In the genomic region with DNA sequence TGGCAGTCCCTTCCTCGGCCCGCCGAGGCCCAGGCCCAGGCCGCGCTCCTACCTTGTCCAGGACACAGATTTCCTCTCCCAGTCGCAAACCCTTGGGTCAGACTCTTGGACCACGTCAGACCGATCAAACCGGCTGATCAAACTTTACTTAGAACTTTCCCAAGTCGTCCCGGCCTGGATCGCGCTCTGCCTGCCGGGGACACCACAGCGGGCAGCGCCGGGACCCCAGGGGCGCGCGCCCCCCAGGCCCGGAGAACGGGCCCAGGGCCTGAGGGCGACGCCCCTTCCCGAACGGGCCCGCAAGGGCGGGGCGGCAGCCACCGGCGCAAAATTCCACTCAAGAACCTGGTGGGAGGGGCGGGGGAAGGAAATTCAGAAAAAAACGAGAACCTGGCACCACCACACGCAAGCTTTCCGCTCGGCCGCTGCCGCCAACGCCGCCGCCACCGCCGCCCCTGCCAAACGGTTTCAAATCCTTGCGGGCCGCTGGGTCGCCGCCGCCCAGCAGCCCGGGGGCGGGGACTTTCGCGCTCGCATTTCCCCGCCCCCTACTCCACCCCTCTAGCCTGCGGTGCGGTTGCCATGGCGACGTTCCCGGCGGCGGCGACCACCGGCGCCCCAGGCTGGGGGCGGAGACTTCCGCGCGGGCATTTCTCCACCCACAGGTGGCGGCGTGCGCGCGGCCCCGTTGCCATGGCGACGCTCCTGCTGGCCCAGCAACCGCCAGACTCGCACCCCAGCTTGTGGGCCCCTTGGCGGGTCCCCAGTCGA, we compare ENCODE assay signal across 8 cellular contexts. TPM values are rescaled to one million over a fixed set of nuclear protein-coding genes. Genes with fewer than 3 reads are reported as not detected.
DNase-seq lines count a peak whose midpoint lies in the region; ATAC-seq and TF ChIP-seq lines count a peak whose summit lies in the region.

TSS of gene CEP112 (minus strand) at position 527 of the 771 bp plus-strand sequence.

- TF ChIP-seq CTCF in GM13976 (IDR thresholded peaks at IDR 0.05; ENCODE audit: borderline replicate concordance, control extremely low read depth, extremely low read depth, insufficient read depth, missing control alignments) (no peak), colonic mucosa (IDR thresholded peaks at IDR 0.05) (no peak)

- H3K36me3 ChIP-seq in colonic mucosa, result no peaks in the 10 kb centered on the region

- H3K4me3 ChIP-seq in colonic mucosa, result peak within 1 kb of the TSS; percentile 90

- ATAC-seq in HG03108 (IDR thresholded peaks at IDR 0.05; ENCODE audit: unreplicated experiment) (peak; percentile 55), left colon (peak; percentile 83), HG03095 (IDR thresholded peaks at IDR 0.05; ENCODE audit: unreplicated experiment) (no peak)

- H3K27ac ChIP-seq in colonic mucosa, result peak within 1 kb of the TSS; percentile 20

- H3K27me3 ChIP-seq in colonic mucosa, result no peaks in the 10 kb centered on the region

- H3K4me1 ChIP-seq in colonic mucosa, result no peaks in the 10 kb centered on the region

- no peaks in the 10 kb centered on the region for H3K9me3 ChIP-seq in colonic mucosa

- DNase-seq in GM13976 (ENCODE audit: low spot score), result peak; percentile 89
- peak; percentile 89 for DNase-seq in NCI-H345 (lab: John Stamatoyannopoulos, UW)
- DNase-seq in activated CD4-positive, alpha-beta T cell treated with anti-CD3 and anti-CD28 coated beads for 48 hours, result peak; percentile 85
- DNase-seq in colonic mucosa, result peak; percentile 77
- peak; percentile 74 to 85 for DNase-seq in left colon
- peak; percentile 79 to 93 for DNase-seq in stimulated activated CD4-positive, alpha-beta T cell treated with anti-CD3 and anti-CD28 coated beads, Interleukin-1b, Interleukin-23, amount 100 ng/mL, for 4 hours (ENCODE audit: low read depth in 2 of 2)

- in situ Hi-C loops in GM13976 (cut with MboI; ENCODE audit: low sequenced_read_pairs, unreplicated experiment), result no loop called here

- intact Hi-C loops in colonic mucosa (cut with DNase I) (no loop called here), left colon (cut with DNase I, micrococcal nuclease) (no loop called here)

- H3K9ac ChIP-seq in colonic mucosa (ENCODE audit: low read depth in 2 of 2, low read length in 2 of 2), result peak within 1 kb of the TSS; percentile 37 to 55

RNA-seq across cellular contexts. Expression of gene CEP112, which starts in this region (rescaled TPM):
- total RNA-seq in colonic mucosa, result 1 to 10 TPM; 5.9 to 6.2 TPM
- total RNA-seq in left colon, result 1 to 10 TPM; 4.5 to 8.1 TPM
